ENCODE assay signal across 8 cellular contexts in genomic region chr19:18194554-18195238, GRCh38. TPM values are rescaled to one million over a fixed set of nuclear protein-coding genes. Genes with fewer than 3 reads are reported as not detected.
A peak's percentile ranks its signal among the peaks of the same experiment; 100 is the strongest.
DNase-seq lines count a peak whose midpoint lies in the region; ATAC-seq and TF ChIP-seq lines count a peak whose summit lies in the region.

No MANE protein-coding gene starts in this region.

- in situ Hi-C loops in GM13976 (cut with MboI; ENCODE audit: low sequenced_read_pairs, unreplicated experiment), result no loop called here

- no peaks in the 10 kb centered on the region for H3K27me3 ChIP-seq in breast epithelium
- no peaks in the 10 kb centered on the region for H3K27me3 ChIP-seq in naive thymus-derived CD4-positive, alpha-beta T cell (ENCODE audit: control insufficient read depth in 2 of 2, insufficient read depth in 2 of 2, low read length in 2 of 2)

- H3K27ac ChIP-seq in OCI-LY7 (ENCODE audit: low read depth, low read length, poor library complexity, severe bottlenecking) (peak overlapping the region; percentile 53), breast epithelium (peak overlapping the region; percentile 75 to 79)
- H3K27ac ChIP-seq in naive thymus-derived CD4-positive, alpha-beta T cell (ENCODE audit: low read depth, low read length), result peak overlapping the region; percentile 76

- H3K79me2 ChIP-seq in OCI-LY7 (ENCODE audit: insufficient read depth, low read depth, low read length), result peaks cover 8% of the 10 kb centered on the region; the same call in 1 of the 2 replicates

- 0 out of 2 replicates have a peak, but pooled peaks cover 12% of the 10 kb centered on the region for H4K20me1 ChIP-seq in OCI-LY7 (ENCODE audit: insufficient read depth, low read length)

- H3K36me3 Mint-ChIP-seq in naive thymus-derived CD4-positive, alpha-beta T cell, result peaks cover 0 to 15% (median 8%) of the 10 kb centered on the region in 5 donors

- H3K9me3 Mint-ChIP-seq in naive thymus-derived CD4-positive, alpha-beta T cell, result peaks cover 0 to 4% (median 0%) of the 10 kb centered on the region in 11 donors

- H3K9me2 ChIP-seq in OCI-LY7 (ENCODE audit: insufficient read depth, low read length), result no peaks in the 10 kb centered on the region

- no peaks in the 10 kb centered on the region for H3K9me3 ChIP-seq in OCI-LY7 (ENCODE audit: low read length)
- no peaks in the 10 kb centered on the region for H3K9me3 ChIP-seq in breast epithelium
- no peaks in the 10 kb centered on the region for H3K9me3 ChIP-seq in naive thymus-derived CD4-positive, alpha-beta T cell (ENCODE audit: control insufficient read depth in 2 of 3, low read length in 3 of 3)

- no peak for TF ChIP-seq CTCF in OCI-LY7 (conservative IDR thresholded peaks at IDR 0.05; ENCODE audit: low read length)
- no peak for TF ChIP-seq CTCF in breast epithelium (IDR thresholded peaks at IDR 0.05)
- no peak for TF ChIP-seq CTCF in GM13976 (IDR thresholded peaks at IDR 0.05; ENCODE audit: borderline replicate concordance, control extremely low read depth, extremely low read depth, insufficient read depth, missing control alignments)

- intact Hi-C loops in OCI-LY7 (cut with micrococcal nuclease; ENCODE audit: unreplicated experiment), result no loop called here
- intact Hi-C loops in breast epithelium (cut with DNase I; ENCODE audit: low total_unique reads), result no loop called here
- intact Hi-C loops in naive thymus-derived CD4-positive, alpha-beta T cell (cut with micrococcal nuclease), result no loop called here

- BruUV-seq in OCI-LY7 (replicated peaks; lab: Mats Ljungman, UMichigan), result no TSS peak

- ATAC-seq in naive thymus-derived CD4-positive, alpha-beta T cell, result no peak
- ATAC-seq in GM18858 (IDR thresholded peaks at IDR 0.05; ENCODE audit: unreplicated experiment) (no peak), HG03108 (IDR thresholded peaks at IDR 0.05; ENCODE audit: unreplicated experiment) (no peak)

- peak overlapping the region; percentile 88 to 99 (median 92) for H3K4me3 Mint-ChIP-seq in naive thymus-derived CD4-positive, alpha-beta T cell

- H3K36me3 ChIP-seq in OCI-LY7 (ENCODE audit: insufficient read depth, low read length) (peaks cover 39% of the 10 kb centered on the region), breast epithelium (no peaks in the 10 kb centered on the region)
- H3K36me3 ChIP-seq in naive thymus-derived CD4-positive, alpha-beta T cell (ENCODE audit: control insufficient read depth in 2 of 3, insufficient read depth in 3 of 3, low read length in 3 of 3), result peaks cover 0 to 36% (median 11%) of the 10 kb centered on the region in 3 experiments

- H3K4me3 ChIP-seq in OCI-LY7 (ENCODE audit: low read depth, low read length, poor library complexity, severe bottlenecking), result peak overlapping the region; percentile 97
- peak overlapping the region in 2 of 3 donors; percentile 82 to 96 for H3K4me3 ChIP-seq in breast epithelium
- H3K4me3 ChIP-seq in naive thymus-derived CD4-positive, alpha-beta T cell (ENCODE audit: low read length), result peak overlapping the region; percentile 78

- H3K4me1 ChIP-seq in OCI-LY7 (ENCODE audit: insufficient read depth, low read length, poor library complexity, severe bottlenecking) (peaks cover 26% of the 10 kb centered on the region), breast epithelium (peaks cover 0 to 8% of the 10 kb centered on the region in 2 donors)
- peaks cover 9 to 12% of the 10 kb centered on the region in 2 donors for H3K4me1 ChIP-seq in naive thymus-derived CD4-positive, alpha-beta T cell (ENCODE audit: control insufficient read depth in 2 of 2, insufficient read depth in 2 of 2, low read length in 2 of 2)

- CTCF ChIA-PET in OCI-LY7 (lab: Charles Lee; ENCODE audit: unreplicated experiment), result interaction anchor here (0.6 kb wide), 2 partner anchors 59 to 371 kb away, joined by 4 to 5 read pairs; no protein-coding TSS in a partner anchor
- CTCF ChIA-PET in naive thymus-derived CD4-positive, alpha-beta T cell (lab: Charles Lee), result interaction anchor here (0.6 kb wide), 2 partner anchors 20 to 69 kb away, joined by 3 read pairs; no protein-coding TSS in a partner anchor

- DNase-seq in GDM1 (lab: John Stamatoyannopoulos, UW) (peak; percentile 19), OCI-LY7 (ENCODE audit: low spot score) (peak; percentile 66), breast epithelium (ENCODE audit: low spot score in 2 of 2) (peak in 1 of 2 donors; percentile 81), GM13976 (ENCODE audit: low spot score) (no peak), HT-29 (ENCODE audit: low spot score) (no peak)
- DNase-seq in naive thymus-derived CD4-positive, alpha-beta T cell, result peak in 7 of 9 donors; percentile 19 to 52 (median 36)

- peaks cover 0 to 4% (median 0%) of the 10 kb centered on the region in 5 donors for H3K27me3 Mint-ChIP-seq in naive thymus-derived CD4-positive, alpha-beta T cell

- POLR2A ChIA-PET in OCI-LY7 (lab: Charles Lee), result interaction anchor here (0.8 kb wide), 1 partner anchor 10 kb away, joined by 3 read pairs; no protein-coding TSS in a partner anchor
- POLR2A ChIA-PET in naive thymus-derived CD4-positive, alpha-beta T cell (lab: Charles Lee), result interaction anchor here (1.1 to 3.8 kb wide), 3 partner anchors 86 to 134 kb away, joined by 3 to 36 read pairs (median 6); partner anchors contain the start of gene JUND

- peak overlapping the region; percentile 89 for H3K4me2 ChIP-seq in OCI-LY7 (ENCODE audit: low read length)

- no peak for TF ChIP-seq POLR2A in breast epithelium (IDR thresholded peaks at IDR 0.05)

- H2AFZ ChIP-seq in OCI-LY7 (ENCODE audit: low read length), result peak overlapping the region; percentile 11; the same call in 1 of the 2 replicates

- H3K4me1 Mint-ChIP-seq in naive thymus-derived CD4-positive, alpha-beta T cell, result peaks cover 11 to 29% (median 26%) of the 10 kb centered on the region in 7 donors

- H3K27ac Mint-ChIP-seq in naive thymus-derived CD4-positive, alpha-beta T cell, result peak overlapping the region in 7 of 9 donors; percentile 48 to 98 (median 73)

RNA-seq across cellular contexts. Expression of gene MPV17L2, which starts 1.7 kb away (rescaled TPM):
- 21.9 and 23.7 TPM in 2 replicates for total RNA-seq in OCI-LY7 (2014; rRNA removed; shearing (Covaris generic))
- total RNA-seq in OCI-LY7 (2022) (18.1 and 22.6 TPM in 2 replicates), breast epithelium (10 to 100 TPM; 24.3 to 41.3 (median 37.1) TPM)
- total RNA-seq in naive thymus-derived CD4-positive, alpha-beta T cell, result 1 to 10 TPM; 4.8 to 9.4 (median 6.7) TPM
- polyA plus RNA-seq in naive thymus-derived CD4-positive, alpha-beta T cell, result 10 to 100 TPM in 1 of 2 donors, 1 to 10 TPM in 1; 7.0 to 15.5 TPM
- 42.3 and 54.3 TPM in 2 replicates for total RNA-seq in HT-29 (2014; rRNA removed; shearing (Covaris generic))

RNA-seq across cellular contexts. Expression of gene RAB3A, which starts 9.1 kb away (rescaled TPM):
- 2.9 and 4.9 TPM in 2 replicates for total RNA-seq in OCI-LY7 (2014; rRNA removed; shearing (Covaris generic))
- total RNA-seq in OCI-LY7 (2022), result 6.9 and 8.6 TPM in 2 replicates
- total RNA-seq in breast epithelium, result 1 to 10 TPM in 2 of 3 donors, under 1 TPM in 1; 0.66 to 1.2 (median 1.1) TPM
- 10 to 100 TPM in 2 of 5 experiments, 1 to 10 TPM in 3; 5.7 to 16.7 (median 8.8) TPM for total RNA-seq in naive thymus-derived CD4-positive, alpha-beta T cell
- polyA plus RNA-seq in naive thymus-derived CD4-positive, alpha-beta T cell, result 1 to 10 TPM; 1.9 to 3.3 TPM
- 1.2 and 2.7 TPM in 2 replicates for total RNA-seq in HT-29 (2014; rRNA removed; shearing (Covaris generic))

RNA-seq across cellular contexts. Expression of gene IFI30, which starts 21.1 kb away (rescaled TPM):
- 141 and 195 TPM in 2 replicates for total RNA-seq in OCI-LY7 (2014; rRNA removed; shearing (Covaris generic))
- total RNA-seq in OCI-LY7 (2022) (117 and 170 TPM in 2 replicates), breast epithelium (100 to 1,000 TPM in 1 of 3 donors, 10 to 100 TPM in 2; 50.1 to 103 (median 91.6) TPM)
- total RNA-seq in naive thymus-derived CD4-positive, alpha-beta T cell, result 100 to 1,000 TPM in 2 of 5 experiments, 10 to 100 TPM in 3; 51.3 to 514 (median 59.5) TPM
- 1 to 10 TPM; 6.7 to 7.6 TPM for polyA plus RNA-seq in naive thymus-derived CD4-positive, alpha-beta T cell
- 58.9 and 74.6 TPM in 2 replicates for total RNA-seq in HT-29 (2014; rRNA removed; shearing (Covaris generic))

RNA-seq across cellular contexts. Expression of gene PDE4C, which starts 31.5 kb away (rescaled TPM):
- not detected in 2 replicates for total RNA-seq in OCI-LY7 (2014; rRNA removed; shearing (Covaris generic))
- total RNA-seq in OCI-LY7 (2022) (0.77 and 1.4 TPM in 2 replicates), breast epithelium (1 to 10 TPM in 1 of 3 donors, under 1 TPM in 1, not detected in 1; 0.33 to 1.3 TPM)
- not detected for total RNA-seq in naive thymus-derived CD4-positive, alpha-beta T cell
- polyA plus RNA-seq in naive thymus-derived CD4-positive, alpha-beta T cell, result not detected
- total RNA-seq in HT-29 (2014; rRNA removed; shearing (Covaris generic)), result 3.4 TPM in 1 of 2 replicates, not detected in the other

RNA-seq across cellular contexts. Expression of gene PIK3R2, which starts 41.7 kb away (rescaled TPM):
- 1.6 and 3.2 TPM in 2 replicates for total RNA-seq in OCI-LY7 (2014; rRNA removed; shearing (Covaris generic))
- total RNA-seq in OCI-LY7 (2022), result 20.5 and 30.0 TPM in 2 replicates
- total RNA-seq in breast epithelium, result 10 to 100 TPM in 1 of 3 donors, 1 to 10 TPM in 2; 8.6 to 12.1 (median 8.8) TPM
- 10 to 100 TPM; 12.3 to 24.6 (median 16.4) TPM for total RNA-seq in naive thymus-derived CD4-positive, alpha-beta T cell
- 1 to 10 TPM; 2.2 to 5.1 TPM for polyA plus RNA-seq in naive thymus-derived CD4-positive, alpha-beta T cell
- 26.4 and 37.7 TPM in 2 replicates for total RNA-seq in HT-29 (2014; rRNA removed; shearing (Covaris generic))

Comparison
In these comparisons a context has a peak if more than half of its experiments do, and no peak if none do; other contexts are left out.
1. DNase-seq: peak in GDM1 (single experiment), OCI-LY7 (single experiment) and naive thymus-derived CD4-positive, alpha-beta T cell (7 of 9); none in GM13976 (single experiment) and HT-29 (single experiment).
2. Peak in every context shown above with its lines, with median percentiles within 50 percentile points of each other: H3K27ac ChIP-seq and H3K4me3 ChIP-seq.